In genomic region chr20:47551240-47551639, GRCh38 we compare ENCODE assay signal across 1 cellular context.
TF ChIP-seq lines count a peak whose summit lies in the region.

No MANE protein-coding gene starts in this region.

TF ChIP-seq in GM12878, 131 proteins besides CTCF, POLR2A, EP300 and RAD21 (continued from another document):
- TF ChIP-seq REST (IDR thresholded peaks at IDR 0.05; ENCODE audit: low read depth, low read length) (no peak), MXI1 (IDR thresholded peaks at IDR 0.05; ENCODE audit: low read depth, low read length) (no peak), ZNF24 (IDR thresholded peaks at IDR 0.05) (no peak), BMI1 (IDR thresholded peaks at IDR 0.05; ENCODE audit: borderline replicate concordance) (no peak), HDGF (IDR thresholded peaks at IDR 0.05) (no peak), ESRRA (IDR thresholded peaks at IDR 0.05; ENCODE audit: low read length) (no peak), HDAC6 (IDR thresholded peaks at IDR 0.05; ENCODE audit: unreplicated experiment) (no peak), SRF (IDR thresholded peaks at IDR 0.05; ENCODE audit: low read depth in 2 of 2, low read length in 2 of 2) (no peak)
